ENCODE assay signal across 15 cellular contexts in the genomic region with DNA sequence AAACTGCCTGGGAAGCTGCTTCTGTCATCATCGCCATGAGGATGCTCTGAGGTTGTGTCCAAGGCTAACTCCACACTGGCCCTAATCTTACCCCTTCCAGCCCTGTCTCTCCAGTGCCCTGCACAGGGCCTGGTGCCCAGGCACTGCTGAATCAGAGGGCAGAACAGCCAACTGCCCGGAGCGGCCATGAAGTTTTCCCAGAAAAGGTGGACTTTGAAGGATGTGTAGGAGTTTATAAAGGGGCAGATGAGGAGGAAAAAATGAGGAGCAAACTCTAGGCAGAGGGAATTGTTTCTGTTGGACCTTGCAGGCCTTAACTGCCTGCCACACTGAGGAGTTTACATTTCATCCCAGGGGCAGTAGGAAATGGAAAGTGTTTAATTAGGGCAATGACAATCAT. TPM values are rescaled to one million over a fixed set of nuclear protein-coding genes. Genes with fewer than 3 reads are reported as not detected.
DNase-seq lines count a peak whose midpoint lies in the region; FAIRE-seq and TF ChIP-seq lines count a peak whose summit lies in the region.
"Had no signal": no experiment of that assay in that cellular context is flagged by ENCODE, and none has a peak within 500 bp of the region (broad histone marks: within the 10 kb centered on the region; RNA-seq: fewer than 3 reads in every experiment).

No MANE protein-coding gene starts in this region.

- no peak overlapping the region for H2BK5ac ChIP-seq in H1 (ENCODE audit: low read depth, low read length)

- 57% methylated on average over 3 of the region's 3 CpGs for WGBS in mammary epithelial cell (ENCODE audit: low coverage, missing lambda C conversion rate)
- 93% methylated on average over 3 of the region's 3 CpGs; no CpG with 5 or more reads in 1 of the 2 experiments for WGBS in H1 (ENCODE audit: extremely low coverage in 1 of 2, insufficient coverage in 1 of 2, insufficient read length in 1 of 2, insufficient replicate concordance in 2 of 2, low coverage in 1 of 2, low lambda C conversion rate in 2 of 2, missing lambda C conversion rate in 1 of 2), 2 experiments

- no peaks in the 10 kb centered on the region for H4K20me1 ChIP-seq in mammary epithelial cell (ENCODE audit: insufficient read depth, low read length)
- peaks cover 2 to 18% of the 10 kb centered on the region in 2 experiments for H4K20me1 ChIP-seq in H1 (replicated peaks in 1 of 2; ENCODE audit: control insufficient read depth in 1 of 2, insufficient read depth in 2 of 2, low read length in 2 of 2)

- H3K79me2 ChIP-seq in mammary epithelial cell (ENCODE audit: insufficient read depth, low read length) (no peaks in the 10 kb centered on the region), H1 (ENCODE audit: control insufficient read depth in 1 of 2, insufficient read depth in 2 of 2, low read length in 2 of 2) (no peaks in the 10 kb centered on the region)

- no peak overlapping the region for H3K4ac ChIP-seq in H1 (replicated peaks; ENCODE audit: insufficient read length, low read depth, low read length)

- H4K8ac ChIP-seq in H1 (ENCODE audit: extremely low read depth, insufficient read depth, low read length) = no peak overlapping the region

- H3K4me2 ChIP-seq in mammary epithelial cell (ENCODE audit: insufficient read depth, low read depth, low read length) (no peak overlapping the region), H1 (ENCODE audit: insufficient read depth in 1 of 2, low read depth in 2 of 2, low read length in 2 of 2) (no peak overlapping the region)

- H2BK20ac ChIP-seq in H1 (ENCODE audit: low read length) = no peak overlapping the region

- no peak overlapping the region for H4K5ac ChIP-seq in H1 (ENCODE audit: insufficient read length, low read depth, low read length)

- H3K18ac ChIP-seq in H1 (ENCODE audit: extremely low read depth, low read length) = no peak overlapping the region

- H3K27ac ChIP-seq in mammary epithelial cell (ENCODE audit: insufficient read depth, low read depth, low read length) (no peak overlapping the region), HUES48 (ENCODE audit: low read depth, low read length) (peak overlapping the region; percentile 27), H1 (ENCODE audit: low read depth, low read length) (no peak overlapping the region), SJCRH30 (no peak overlapping the region)
- H3K27ac ChIP-seq: GM23248 had no signal

- H3K27me3 Mint-ChIP-seq in MCF 10A (ENCODE audit: insufficient read depth, unreplicated experiment) (no peaks in the 10 kb centered on the region), type B pancreatic cell (peaks cover 20% of the 10 kb centered on the region)

- no peak overlapping the region for H2AK5ac ChIP-seq in H1 (ENCODE audit: low read depth, low read length)

- H3K9me3 Mint-ChIP-seq in MCF 10A (ENCODE audit: unreplicated experiment) = no peaks in the 10 kb centered on the region
- H3K9me3 Mint-ChIP-seq in type B pancreatic cell = no peaks in the 10 kb centered on the region
- H3K9me3 Mint-ChIP-seq: CD8-positive, alpha-beta memory T cell had no signal

- BruUV-seq in MCF 10A (replicated peaks; lab: Mats Ljungman, UMichigan) (no TSS peak), mammary epithelial cell (replicated peaks; lab: Mats Ljungman, UMichigan) (no TSS peak)

- no peaks in the 10 kb centered on the region for H3K9me3 ChIP-seq in mammary epithelial cell (replicated peaks; ENCODE audit: insufficient read depth, low read length)
- H3K9me3 ChIP-seq in HUES48 (ENCODE audit: control insufficient read depth, insufficient read depth, low read length) = no peaks in the 10 kb centered on the region
- no peaks in the 10 kb centered on the region for H3K9me3 ChIP-seq in H1 (ENCODE audit: insufficient read depth in 2 of 2, low read depth in 1 of 2, low read length in 1 of 2)
- no peaks in the 10 kb centered on the region for H3K9me3 ChIP-seq in SJCRH30 (replicated peaks)
- H3K9me3 ChIP-seq: BE2C had no signal

- H3K4me1 ChIP-seq in mammary epithelial cell (ENCODE audit: insufficient read depth, low read length) (peaks cover 18% of the 10 kb centered on the region), HUES48 (ENCODE audit: control insufficient read depth, insufficient read depth, low read length) (peaks cover 17% of the 10 kb centered on the region), H1 (replicated peaks in 1 of 4; ENCODE audit: control insufficient read depth in 3 of 4, insufficient read depth in 4 of 4, low read length in 3 of 4) (peaks cover 0 to 24% (median 13%) of the 10 kb centered on the region in 4 experiments; a peak in 5 of 7 replicates), SJCRH30 (peaks cover 6% of the 10 kb centered on the region)

- DNase-seq in MCF 10A (ENCODE audit: unreplicated experiment) = no peak
- no peak for DNase-seq in mammary epithelial cell
- no peak for DNase-seq in H1 (ENCODE audit: low read depth in 1 of 2, low spot score in 2 of 2)
- no peak for DNase-seq in type B pancreatic cell (ENCODE audit: extremely low spot score, unreplicated experiment)
- no peak for DNase-seq in NCI-H1105 (lab: John Stamatoyannopoulos, UW)
- no peak for DNase-seq in T-helper 9 cell
- DNase-seq in SJCRH30 = no peak
- DNase-seq: BE2C; CD8-positive, alpha-beta memory T cell; DMS53; GF-D8; GM23248 had no signal

- H2BK15ac ChIP-seq in H1 (ENCODE audit: low read length) = peak overlapping the region; percentile 40; the same call in 1 of the 2 replicates

- TF ChIP-seq POLR2A in H1 (IDR thresholded peaks at IDR 0.05; ENCODE audit: control extremely low read depth in 1 of 2, low read depth in 2 of 2, low read length in 2 of 2) = no peak

- H3K14ac ChIP-seq in H1 (ENCODE audit: insufficient read length) = no peak overlapping the region

- H2BK12ac ChIP-seq in H1 (ENCODE audit: low read depth, low read length) = no peak overlapping the region

- no peak for TF ChIP-seq RAD21 in H1 (IDR thresholded peaks at IDR 0.05 in 1 of 2, conservative IDR thresholded peaks at IDR 0.05 in 1 of 2; ENCODE audit: low read depth in 2 of 2, low read length in 2 of 2)

- H4K91ac ChIP-seq in H1 (replicated peaks; ENCODE audit: insufficient read length, low read length) = no peak overlapping the region

- H3K9ac ChIP-seq in mammary epithelial cell (ENCODE audit: insufficient read depth, low read length) = no peak overlapping the region
- H3K9ac ChIP-seq in HUES48 (ENCODE audit: low read depth, low read length) = no peak overlapping the region
- no peak overlapping the region for H3K9ac ChIP-seq in H1 (replicated peaks in 1 of 4; ENCODE audit: extremely low read depth in 1 of 4, low read depth in 3 of 4, low read length in 3 of 4)
- H3K9ac ChIP-seq: GM23248 had no signal

- FAIRE-seq in H1 (lab: Jason Lieb, UNC) = no peak
- FAIRE-seq: A204.1, GM19239 had no signal

- no peak overlapping the region for H2BK120ac ChIP-seq in H1 (replicated peaks; ENCODE audit: low read depth, low read length)

- dilution Hi-C loops in mammary epithelial cell (cut with HindIII; ENCODE audit: low sequenced_read_pairs) = no loop called here

- in situ Hi-C loops in mammary epithelial cell (cut with MboI; ENCODE audit: low sequenced_read_pairs in 2 of 2) = no loop called here

- peaks cover 17% of the 10 kb centered on the region for H3K4me1 Mint-ChIP-seq in MCF 10A (ENCODE audit: insufficient read depth, unreplicated experiment)
- H3K4me1 Mint-ChIP-seq in type B pancreatic cell (ENCODE audit: unreplicated experiment) = peaks cover 34% of the 10 kb centered on the region

- H2AFZ ChIP-seq in mammary epithelial cell (ENCODE audit: low read depth, low read length) (no peak overlapping the region), H1 (ENCODE audit: low read length) (no peak overlapping the region)
- H2AFZ ChIP-seq: GM23248 had no signal

- no peak overlapping the region for H3K4me3 ChIP-seq in mammary epithelial cell (replicated peaks in 1 of 3; ENCODE audit: insufficient read depth in 1 of 3, low read depth in 2 of 3, low read length in 3 of 3)
- H3K4me3 ChIP-seq in HUES48 (ENCODE audit: low read depth, low read length) = no peak overlapping the region
- no peak overlapping the region for H3K4me3 ChIP-seq in H1 (ENCODE audit: extremely low read depth in 1 of 4, insufficient read depth in 2 of 4, low read depth in 3 of 4, low read length in 4 of 4)
- H3K4me3 ChIP-seq in SJCRH30 = no peak overlapping the region
- H3K4me3 ChIP-seq: GM23248 had no signal

- intact Hi-C loops in MCF 10A (cut with micrococcal nuclease) = loop anchor here (5.0 kb wide), 1 partner anchor 127 kb away; no protein-coding TSS in a partner anchor
- intact Hi-C loops in mammary epithelial cell (cut with micrococcal nuclease) = no loop called here

- CTCF ChIA-PET in MCF 10A (lab: Yijun Ruan, JAX) = no interaction called here
- CTCF ChIA-PET in mammary epithelial cell (lab: Charles Lee; ENCODE audit: low non-redundant PET) = no interaction called here
- CTCF ChIA-PET in H1 (lab: Charles Lee; ENCODE audit: partially characterized antibody) = interaction anchor here (1.0 to 4.3 kb wide), 6 partner anchors 13 to 135 kb away, joined by 3 to 26 read pairs (median 4); a partner anchor contains a TSS

- H3K4me3 Mint-ChIP-seq in MCF 10A (ENCODE audit: unreplicated experiment) (no peak overlapping the region), type B pancreatic cell (no peak overlapping the region)
- H3K4me3 Mint-ChIP-seq: CD8-positive, alpha-beta memory T cell had no signal

- TF ChIP-seq EP300 in H1 (IDR thresholded peaks at IDR 0.05; ENCODE audit: borderline replicate concordance in 1 of 2, low read depth in 2 of 2, low read length in 2 of 2) = no peak

- no peak overlapping the region for H3K56ac ChIP-seq in H1 (replicated peaks; ENCODE audit: insufficient read length, low read depth, low read length)

- H3K23me2 ChIP-seq in H1 (ENCODE audit: low read depth, low read length) = no peaks in the 10 kb centered on the region

- 0 out of 2 replicates have a peak, but pooled peaks cover 3% of the 10 kb centered on the region for H3K79me1 ChIP-seq in H1 (ENCODE audit: low read depth, low read length)

- H3K36me3 Mint-ChIP-seq in MCF 10A (ENCODE audit: insufficient read depth, unreplicated experiment) (no peaks in the 10 kb centered on the region), type B pancreatic cell (no peaks in the 10 kb centered on the region)

- H3K27me3 ChIP-seq in mammary epithelial cell (ENCODE audit: insufficient read depth, low read length) (no peaks in the 10 kb centered on the region), HUES48 (ENCODE audit: control insufficient read depth, insufficient read depth, low read length) (peaks cover 5% of the 10 kb centered on the region; the same call in 1 of the 2 replicates), H1 (replicated peaks in 1 of 4; ENCODE audit: control insufficient read depth in 3 of 4, extremely low read depth in 1 of 4, insufficient read depth in 3 of 4, low read length in 3 of 4) (peaks cover 0 to 5% (median 2%) of the 10 kb centered on the region in 4 experiments; a peak in 3 of 7 replicates), SJCRH30 (0 out of 2 replicates have a peak, but pooled peaks cover 5% of the 10 kb centered on the region)
- H3K27me3 ChIP-seq: BE2C had no signal

- POLR2A ChIA-PET in MCF 10A (lab: Yijun Ruan, JAX) (no interaction called here), H1 (lab: Charles Lee; ENCODE audit: partially characterized antibody) (no interaction called here)

- peak overlapping the region; percentile 69 for H3K27ac Mint-ChIP-seq in MCF 10A (ENCODE audit: low read depth, unreplicated experiment)
- H3K27ac Mint-ChIP-seq in type B pancreatic cell = peak overlapping the region; percentile 31

- H3K23ac ChIP-seq in H1 (ENCODE audit: insufficient read length) = no peak overlapping the region

- no peak for TF ChIP-seq CTCF in MCF 10A (IDR thresholded peaks at IDR 0.05; ENCODE audit: unreplicated experiment)
- TF ChIP-seq CTCF in mammary epithelial cell (conservative IDR thresholded peaks at IDR 0.05 in 1 of 2, IDR thresholded peaks at IDR 0.05 in 1 of 2; ENCODE audit: extremely low read depth in 1 of 2, insufficient read depth in 1 of 2, low read depth in 1 of 2, low read length in 2 of 2) = no peak
- no peak for TF ChIP-seq CTCF in H1 (IDR thresholded peaks at IDR 0.05; ENCODE audit: control extremely low read depth in 1 of 3, insufficient read depth in 1 of 3, low read depth in 1 of 3, low read length in 3 of 3)
- TF ChIP-seq CTCF in type B pancreatic cell (conservative IDR thresholded peaks at IDR 0.05) = no peak

- H3K36me3 ChIP-seq in mammary epithelial cell (ENCODE audit: insufficient read depth, low read length) = no peaks in the 10 kb centered on the region
- no peaks in the 10 kb centered on the region for H3K36me3 ChIP-seq in HUES48 (ENCODE audit: control insufficient read depth, insufficient read depth, low read length)
- H3K36me3 ChIP-seq in H1 (ENCODE audit: control insufficient read depth in 2 of 4, insufficient read depth in 4 of 4, low read length in 3 of 4) = no peaks in the 10 kb centered on the region
- H3K36me3 ChIP-seq in SJCRH30 = no peaks in the 10 kb centered on the region
- H3K36me3 ChIP-seq: BE2C had no signal

RNA-seq across cellular contexts. Expression of a gene that starts 39.4 kb away (rescaled TPM):
- total RNA-seq in MCF 10A (2022) (44.7 and 56.4 TPM in 2 replicates), mammary epithelial cell (10 to 100 TPM; 49.2 to 62.5 TPM), type B pancreatic cell (ENCODE audit: low replicate concordance) (56.5 and 65.1 TPM in 2 replicates)
- polyA plus RNA-seq in mammary epithelial cell (26.0 TPM), H1 (2011; rRNA removed) (22.0 and 23.3 TPM in 2 replicates)
- polyA minus RNA-seq in mammary epithelial cell = 64.9 TPM
- 79.8 and 80.4 TPM in 2 replicates for total RNA-seq in H1 (2021; fragmentation: NEBNext Ultra II Directional; extraction: Animal tissue kit (Norgen Biotek cat#: 25700))
- 30.3 TPM for polyA plus RNA-seq in H1 (2011; cell fraction: cytosol; rRNA removed)
- polyA plus RNA-seq in H1 (2011; cell fraction: nucleus; rRNA removed) = 38.0 TPM
- 32.2 to 35.2 TPM (median 33.5 TPM) in 4 replicates for polyA plus RNA-seq in H1 (2012, experiment 1 of 2)
- polyA plus RNA-seq in H1 (2012, experiment 2 of 2) = 6.0 TPM
- polyA plus RNA-seq in H1 (2013, experiment 1 of 2) = 23.5 TPM
- polyA plus RNA-seq in H1 (2013, experiment 2 of 2) = 22.7 TPM
- 101 TPM in 2 replicates for polyA minus RNA-seq in H1 (2011; rRNA and poly(A)+ RNA removed)
- 35.6 TPM for polyA minus RNA-seq in H1 (2011; cell fraction: cytosol; rRNA and poly(A)+ RNA removed)
- polyA minus RNA-seq in H1 (2011; cell fraction: nucleus; rRNA and poly(A)+ RNA removed) = 74.0 TPM
- 34.6 and 36.5 TPM in 2 replicates for total RNA-seq in SJCRH30 (2014; rRNA removed; shearing (Covaris generic))
